ENCODE assay signal across 15 cellular contexts in genomic region chr6:115717472-115717871, GRCh38.
DNase-seq lines count a peak whose midpoint lies in the region; ATAC-seq and TF ChIP-seq lines count a peak whose summit lies in the region.
"Had no signal": no experiment of that assay in that cellular context is flagged by ENCODE, and none has a peak within 500 bp of the region (broad histone marks: within the 10 kb centered on the region; RNA-seq: fewer than 3 reads in every experiment).

No MANE protein-coding gene starts in this region.

- H3F3A ChIP-seq in neural progenitor cell (ENCODE audit: low read depth), result no peaks in the 10 kb centered on the region

- TF ChIP-seq CTCF in neural progenitor cell (IDR thresholded peaks at IDR 0.05) (no peak), vagina (IDR thresholded peaks at IDR 0.05) (no peak), upper lobe of left lung (IDR thresholded peaks at IDR 0.05) (no peak)

- H3K9me3 ChIP-seq in neural progenitor cell (ENCODE audit: low read depth) (no peaks in the 10 kb centered on the region), vagina (no peaks in the 10 kb centered on the region), upper lobe of left lung (no peaks in the 10 kb centered on the region)
- H3K9me3 ChIP-seq: sigmoid colon had no signal

- intact Hi-C loops in vagina (cut with DNase I), result no loop called here

- H3K4me1 Mint-ChIP-seq in neural progenitor cell, result no peaks in the 10 kb centered on the region
- H3K4me1 Mint-ChIP-seq: CD4-positive, CD25-positive, alpha-beta regulatory T cell had no signal

- H3K27me3 ChIP-seq in neural progenitor cell, result no peaks in the 10 kb centered on the region
- H3K27me3 ChIP-seq in vagina, result no peaks in the 10 kb centered on the region
- no peaks in the 10 kb centered on the region for H3K27me3 ChIP-seq in upper lobe of left lung
- H3K27me3 ChIP-seq: sigmoid colon had no signal

- TF ChIP-seq EP300 in upper lobe of left lung (IDR thresholded peaks at IDR 0.05), result no peak

- no peak overlapping the region for H2AFZ ChIP-seq in neural progenitor cell (replicated peaks)

- H3K4me1 ChIP-seq in neural progenitor cell, result no peaks in the 10 kb centered on the region
- H3K4me1 ChIP-seq in vagina, result no peaks in the 10 kb centered on the region
- H3K4me1 ChIP-seq in upper lobe of left lung, result no peaks in the 10 kb centered on the region
- H3K4me1 ChIP-seq: sigmoid colon had no signal

- H3K9me3 Mint-ChIP-seq in neural progenitor cell, result no peaks in the 10 kb centered on the region

- no peak overlapping the region for H3K27ac Mint-ChIP-seq in neural progenitor cell
- H3K27ac Mint-ChIP-seq: CD4-positive, CD25-positive, alpha-beta regulatory T cell had no signal

- peak; percentile 45 for ATAC-seq in GM18909 (IDR thresholded peaks at IDR 0.05; ENCODE audit: poor library complexity, unreplicated experiment)
- ATAC-seq in GM21737 (IDR thresholded peaks at IDR 0.05; ENCODE audit: unreplicated experiment), result peak; percentile 16
- ATAC-seq in HG03139 (IDR thresholded peaks at IDR 0.05; ENCODE audit: unreplicated experiment), result peak; percentile 39
- ATAC-seq in upper lobe of left lung (ENCODE audit: low FRiP score in 2 of 2), result no peak

- H3K27ac ChIP-seq in neural progenitor cell (no peak overlapping the region), vagina (no peak overlapping the region), upper lobe of left lung (no peak overlapping the region)
- H3K27ac ChIP-seq: epithelial cell of prostate, sigmoid colon had no signal

- no peaks in the 10 kb centered on the region for H3K36me3 Mint-ChIP-seq in neural progenitor cell
- H3K36me3 Mint-ChIP-seq: CD4-positive, CD25-positive, alpha-beta regulatory T cell had no signal

- H3K79me2 ChIP-seq in neural progenitor cell (ENCODE audit: low read depth), result no peaks in the 10 kb centered on the region

- no peak overlapping the region for H3K4me2 ChIP-seq in neural progenitor cell

- peak; percentile 49 for DNase-seq in SKM-1 treated with dmso at 0.1 percent for 144 hours (lab: John Stamatoyannopoulos, UW; ENCODE audit: unreplicated experiment)
- no peak for DNase-seq in neural progenitor cell (ENCODE audit: low spot score)
- DNase-seq in vagina (ENCODE audit: extremely low spot score in 2 of 2), result no peak
- DNase-seq in NCI-H146 treated with DMSO at 0.1 percent for 48 hours (lab: John Stamatoyannopoulos, UW; ENCODE audit: unreplicated experiment), result no peak
- DNase-seq in upper lobe of left lung, result no peak
- DNase-seq: activated CD4-positive, CD25-positive, alpha-beta regulatory T cell; CD4-positive, CD25-positive, alpha-beta regulatory T cell; hippocampal formation; KG1; NCI-H1930; sigmoid colon had no signal

- no peak overlapping the region for H3K4me3 ChIP-seq in neural progenitor cell
- H3K4me3 ChIP-seq in vagina, result no peak overlapping the region
- H3K4me3 ChIP-seq in upper lobe of left lung, result no peak overlapping the region
- H3K4me3 ChIP-seq: sigmoid colon had no signal

- WGBS in upper lobe of left lung, 2 donors, result 42 to 57% methylated on average over 1 of the region's 1 CpG

- H4K20me1 ChIP-seq in neural progenitor cell (ENCODE audit: low read depth), result no peaks in the 10 kb centered on the region

- no peak for TF ChIP-seq POLR2A in vagina (IDR thresholded peaks at IDR 0.05)
- no peak for TF ChIP-seq POLR2A in upper lobe of left lung (IDR thresholded peaks at IDR 0.05)

- no peaks in the 10 kb centered on the region for H3K27me3 Mint-ChIP-seq in neural progenitor cell (ENCODE audit: insufficient read depth, low read depth)
- H3K27me3 Mint-ChIP-seq: CD4-positive, CD25-positive, alpha-beta regulatory T cell had no signal

- H3K4me3 Mint-ChIP-seq in neural progenitor cell, result no peak overlapping the region
- H3K4me3 Mint-ChIP-seq: CD4-positive, CD25-positive, alpha-beta regulatory T cell had no signal

- no peaks in the 10 kb centered on the region for H3K36me3 ChIP-seq in neural progenitor cell
- no peaks in the 10 kb centered on the region for H3K36me3 ChIP-seq in vagina
- H3K36me3 ChIP-seq in upper lobe of left lung, result no peaks in the 10 kb centered on the region
- H3K36me3 ChIP-seq: sigmoid colon had no signal

- no peak overlapping the region for H3K9ac ChIP-seq in neural progenitor cell

Comparison
In these comparisons a context has a peak if more than half of its experiments do, and no peak if none do; other contexts are left out.
1. ATAC-seq: peak in GM18909 (single experiment), GM21737 (single experiment) and HG03139 (single experiment); none in upper lobe of left lung (0 of 2).